In genomic region chr10:103757531-103758293, GRCh38 we compare ENCODE assay signal across 8 cellular contexts.
A peak's percentile ranks its signal among the peaks of the same experiment; 100 is the strongest.
DNase-seq lines count a peak whose midpoint lies in the region; ATAC-seq and TF ChIP-seq lines count a peak whose summit lies in the region.

No MANE protein-coding gene starts in this region.

- H3K4me3 ChIP-seq in DND-41 (ENCODE audit: low read depth in 1 of 2, low read length in 2 of 2): no peak overlapping the region
- no peak overlapping the region for H3K4me3 ChIP-seq in NB4 (ENCODE audit: low read depth, low read length)
- H3K4me3 ChIP-seq in skeletal muscle tissue (ENCODE audit: low read length in 3 of 3): peak overlapping the region; percentile 34 to 45 (median 36)

- H3K27me3 ChIP-seq in DND-41 (ENCODE audit: insufficient read depth, low read length, poor library complexity): peaks cover 20% of the 10 kb centered on the region
- H3K27me3 ChIP-seq in skeletal muscle tissue (ENCODE audit: control insufficient read depth in 3 of 3, insufficient read depth in 3 of 3, low read length in 3 of 3): no peaks in the 10 kb centered on the region

- H3K9me3 Mint-ChIP-seq in activated T-cell treated with anti-CD3 and anti-CD28 coated beads, Interleukin-2, amount 50 U/mL, for 24 hours: peaks cover under 1% of the 10 kb centered on the region

- TF ChIP-seq CTCF in DND-41 (IDR thresholded peaks at IDR 0.05; ENCODE audit: borderline replicate concordance, extremely low read depth, low read length, poor library complexity, severe bottlenecking) (no peak), NB4 (IDR thresholded peaks at IDR 0.05; ENCODE audit: low read depth, low read length) (no peak)

- H3K9me3 ChIP-seq in DND-41 (ENCODE audit: insufficient read depth, low read length, severe bottlenecking) (no peaks in the 10 kb centered on the region), skeletal muscle tissue (ENCODE audit: control insufficient read depth in 3 of 3, low read length in 3 of 3) (no peaks in the 10 kb centered on the region)

- H3K9ac ChIP-seq in DND-41 (ENCODE audit: low read depth, low read length) (no peak overlapping the region), skeletal muscle tissue (ENCODE audit: low read depth in 1 of 3, low read length in 3 of 3) (peak overlapping the region; percentile 35 to 90 (median 52))

- H3K27me3 Mint-ChIP-seq in activated T-cell treated with anti-CD3 and anti-CD28 coated beads, Interleukin-2, amount 50 U/mL, for 24 hours: no peaks in the 10 kb centered on the region

- peak overlapping the region; percentile 78 for H3K27ac Mint-ChIP-seq in activated T-cell treated with anti-CD3 and anti-CD28 coated beads, Interleukin-2, amount 50 U/mL, for 24 hours

- H4K20me1 ChIP-seq in DND-41 (ENCODE audit: insufficient read depth, low read length): peaks cover 19% of the 10 kb centered on the region

- peaks cover 28% of the 10 kb centered on the region for H3K4me1 Mint-ChIP-seq in activated T-cell treated with anti-CD3 and anti-CD28 coated beads, Interleukin-2, amount 50 U/mL, for 24 hours (ENCODE audit: low read depth)

- H3K36me3 Mint-ChIP-seq in activated T-cell treated with anti-CD3 and anti-CD28 coated beads, Interleukin-2, amount 50 U/mL, for 24 hours (ENCODE audit: low read depth): no peaks in the 10 kb centered on the region

- TF ChIP-seq POLR2A in NB4 (IDR thresholded peaks at IDR 0.05; ENCODE audit: extremely low read depth, insufficient read length): no peak

- 0 out of 2 replicates have a peak overlapping the region, but pooled peaks have one; percentile 20 for H3K4me2 ChIP-seq in DND-41 (ENCODE audit: insufficient read depth, low read length)

- DNase-seq in DND-41: peak; percentile 73
- DNase-seq in NB4 (ENCODE audit: low read depth): peak; percentile 95
- no peak for DNase-seq in activated T-cell treated with anti-CD3 and anti-CD28 coated beads, Interleukin-2, amount 50 U/mL, for 24 hours
- DNase-seq in glomerular visceral epithelial cell (ENCODE audit: extremely low spot score): peak; percentile 92
- no peak for DNase-seq in effector CD8-positive, alpha-beta T cell (lab: John Stamatoyannopoulos, UW)
- no peak for DNase-seq in HT-29 (ENCODE audit: low spot score)

- no peaks in the 10 kb centered on the region for H3K36me3 ChIP-seq in DND-41 (ENCODE audit: insufficient read depth, low read length)
- H3K36me3 ChIP-seq in skeletal muscle tissue (ENCODE audit: control insufficient read depth in 3 of 3, insufficient read depth in 3 of 3, low read length in 3 of 3): peaks cover 0 to 2% (median 0%) of the 10 kb centered on the region in 3 donors

- ATAC-seq in DND-41 (ENCODE audit: insufficient read depth, low read depth) (peak; percentile 91), HG03196 (IDR thresholded peaks at IDR 0.05; ENCODE audit: unreplicated experiment) (no peak)

- no peak overlapping the region for H2AFZ ChIP-seq in DND-41 (ENCODE audit: low read depth, low read length)

- H3K4me3 Mint-ChIP-seq in activated T-cell treated with anti-CD3 and anti-CD28 coated beads, Interleukin-2, amount 50 U/mL, for 24 hours: no peak overlapping the region

- H3K4me1 ChIP-seq in DND-41 (ENCODE audit: insufficient read depth, low read length) (peaks cover 12% of the 10 kb centered on the region), skeletal muscle tissue (ENCODE audit: control insufficient read depth in 3 of 3, insufficient read depth in 3 of 3, low read length in 3 of 3) (peaks cover 55 to 71% (median 69%) of the 10 kb centered on the region in 3 donors)

- H3K27ac ChIP-seq in DND-41 (ENCODE audit: low read length): no peak overlapping the region
- peak overlapping the region; percentile 94 for H3K27ac ChIP-seq in skeletal muscle tissue (ENCODE audit: low read depth, low read length)

- no peaks in the 10 kb centered on the region for H3K79me2 ChIP-seq in DND-41 (ENCODE audit: insufficient read depth, low read length)

Comparison
In these comparisons a context has a peak if more than half of its experiments do, and no peak if none do; other contexts are left out.
1. DNase-seq: peak in DND-41 (single experiment), NB4 (single experiment) and glomerular visceral epithelial cell (single experiment); none in activated T-cell treated with anti-CD3 and anti-CD28 coated beads, Interleukin-2, amount 50 U/mL, for 24 hours (single experiment), effector CD8-positive, alpha-beta T cell (single experiment) and HT-29 (single experiment).
2. H3K4me3 ChIP-seq: peak in skeletal muscle tissue (3 of 3); none in DND-41 (0 of 2) and NB4 (single experiment).